In the genomic region with DNA sequence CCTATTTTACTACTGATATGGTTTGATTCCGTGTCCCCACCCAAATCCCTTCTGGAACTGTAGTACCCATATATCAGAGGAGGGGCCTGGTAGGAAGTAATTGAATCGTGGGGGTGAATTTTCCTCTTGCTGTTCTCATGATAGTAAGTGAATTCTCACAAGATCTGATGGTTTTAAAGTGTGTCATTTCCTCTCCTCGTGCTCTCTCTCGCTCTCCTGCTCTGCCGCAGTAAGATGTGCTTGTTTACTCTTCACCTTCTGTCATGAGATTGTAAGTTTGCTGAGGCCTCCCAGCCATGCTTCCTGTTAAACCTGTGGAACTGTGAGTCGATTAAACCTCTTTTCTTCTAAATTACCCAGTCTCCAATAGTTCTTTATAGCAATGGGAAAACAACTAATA, we compare ENCODE assay signal across 26 cellular contexts.
"Had no signal": no experiment of that assay in that cellular context is flagged by ENCODE, and none has a peak within 500 bp of the region (broad histone marks: within the 10 kb centered on the region; RNA-seq: fewer than 3 reads in every experiment).

No MANE protein-coding gene starts in this region.

- H3K4me3 ChIP-seq: esophagus squamous epithelium, left ventricle myocardium inferior, right atrium auricular region, spleen, tibial nerve had no signal

- H3K36me3 Mint-ChIP-seq: activated CD4-positive, alpha-beta memory T cell treated with anti-CD3 and anti-CD28 coated beads for 36 hours; mesothelial cell of epicardium; naive thymus-derived CD8-positive, alpha-beta T cell had no signal

- H3K27ac Mint-ChIP-seq: activated CD4-positive, alpha-beta memory T cell treated with anti-CD3 and anti-CD28 coated beads for 36 hours; activated CD4-positive, alpha-beta T cell treated with anti-CD3 and anti-CD28 coated beads, Interleukin-2, amount 10 ng/mL, durations not matched to agents 24 days and 14 days; activated naive CD8-positive, alpha-beta T cell treated with anti-CD3 and anti-CD28 coated beads, Interleukin-2, amount 50 U/mL, for 24 hours; activated T-helper 1 cell treated with anti-CD3 and anti-CD28 coated beads, Interleukin-12 subunit alpha, Interleukin-12 subunit beta, Interleukin-2, Interleukin-4 antibody, amounts not matched to agents 30 ng/mL and 10 ng/mL and 1 ng/mL, durations not matched to agents 14 hours and 24 hours and 36 hours; mesothelial cell of epicardium; naive thymus-derived CD8-positive, alpha-beta T cell had no signal

- H3K27me3 ChIP-seq: esophagus squamous epithelium, right atrium auricular region, spleen, tibial nerve had no signal

- H3K4me1 Mint-ChIP-seq: activated CD4-positive, alpha-beta T cell treated with anti-CD3 and anti-CD28 coated beads, Interleukin-2, amount 10 ng/mL, durations not matched to agents 24 days and 14 days; activated naive CD8-positive, alpha-beta T cell treated with anti-CD3 and anti-CD28 coated beads, Interleukin-2, amount 50 U/mL, for 24 hours; central memory CD8-positive, alpha-beta T cell; mesothelial cell of epicardium; naive thymus-derived CD8-positive, alpha-beta T cell; neural crest cell had no signal

- H3K4me3 Mint-ChIP-seq: activated CD4-positive, alpha-beta memory T cell treated with anti-CD3 and anti-CD28 coated beads for 36 hours; activated CD4-positive, alpha-beta T cell treated with anti-CD3 and anti-CD28 coated beads, Interleukin-2, amount 10 ng/mL, durations not matched to agents 24 days and 14 days; activated naive CD8-positive, alpha-beta T cell treated with anti-CD3 and anti-CD28 coated beads, Interleukin-2, amount 50 U/mL, for 24 hours; activated T-helper 1 cell treated with anti-CD3 and anti-CD28 coated beads, Interleukin-12 subunit alpha, Interleukin-12 subunit beta, Interleukin-2, Interleukin-4 antibody, amounts not matched to agents 30 ng/mL and 10 ng/mL and 1 ng/mL, durations not matched to agents 14 hours and 24 hours and 36 hours; central memory CD8-positive, alpha-beta T cell; mesothelial cell of epicardium; naive thymus-derived CD8-positive, alpha-beta T cell; neural crest cell had no signal

- H3K4me1 ChIP-seq: esophagus squamous epithelium, left ventricle myocardium inferior, right atrium auricular region, spleen had no signal

- H3K36me3 ChIP-seq: esophagus squamous epithelium, left ventricle myocardium inferior, right atrium auricular region, spleen, tibial nerve, WERI-Rb-1 had no signal

- H3K9me3 Mint-ChIP-seq: activated CD4-positive, alpha-beta memory T cell treated with anti-CD3 and anti-CD28 coated beads for 36 hours; activated CD4-positive, alpha-beta T cell treated with anti-CD3 and anti-CD28 coated beads, Interleukin-2, amount 10 ng/mL, durations not matched to agents 24 days and 14 days; activated naive CD8-positive, alpha-beta T cell treated with anti-CD3 and anti-CD28 coated beads, Interleukin-2, amount 50 U/mL, for 24 hours; activated T-helper 1 cell treated with anti-CD3 and anti-CD28 coated beads, Interleukin-12 subunit alpha, Interleukin-12 subunit beta, Interleukin-2, Interleukin-4 antibody, amounts not matched to agents 30 ng/mL and 10 ng/mL and 1 ng/mL, durations not matched to agents 14 hours and 24 hours and 36 hours; central memory CD8-positive, alpha-beta T cell; mesothelial cell of epicardium; naive thymus-derived CD8-positive, alpha-beta T cell; neural crest cell had no signal

- H3K9me3 ChIP-seq: esophagus squamous epithelium, left ventricle myocardium inferior, right atrium auricular region, spleen, tibial nerve had no signal

- H3K27me3 Mint-ChIP-seq: activated CD4-positive, alpha-beta memory T cell treated with anti-CD3 and anti-CD28 coated beads for 36 hours; activated naive CD8-positive, alpha-beta T cell treated with anti-CD3 and anti-CD28 coated beads, Interleukin-2, amount 50 U/mL, for 24 hours; central memory CD8-positive, alpha-beta T cell; naive thymus-derived CD8-positive, alpha-beta T cell had no signal

- DNase-seq: activated CD4-positive, alpha-beta memory T cell treated with anti-CD3 and anti-CD28 coated beads for 36 hours; activated CD4-positive, alpha-beta T cell treated with anti-CD3 and anti-CD28 coated beads, Interleukin-2, amount 10 ng/mL, durations not matched to agents 24 days and 14 days; activated CD8-positive, alpha-beta memory T cell treated with anti-CD3 and anti-CD28 coated beads, Interleukin-2, amount 50 U/mL, for 4 hours; activated gamma-delta T cell; activated naive CD4-positive, alpha-beta T cell treated with anti-CD3 and anti-CD28 coated beads, Interleukin-2, amount 50 U/mL, for 16 hours; activated naive CD8-positive, alpha-beta T cell treated with anti-CD3 and anti-CD28 coated beads, Interleukin-2, amount 50 U/mL, for 24 hours; activated T-cell treated with anti-CD3 and anti-CD28 coated beads, Interleukin-2, amount 50 U/mL, for 1 hour; amygdala; effector CD4-positive, alpha-beta T cell; esophagus squamous epithelium; islet precursor cell; left ventricle myocardium inferior; mammary epithelial cell; naive thymus-derived CD8-positive, alpha-beta T cell; occipital lobe; spleen; stimulated activated naive CD4-positive, alpha-beta T cell treated with Interleukin-2 at 50 U/mL for 16 hours; T1000; WERI-Rb-1 had no signal

- H3K27ac ChIP-seq: epithelial cell of prostate, esophagus squamous epithelium, left ventricle myocardium inferior, right atrium auricular region, spleen, tibial nerve, WERI-Rb-1 had no signal
